Comparison of ENCODE assay signal across 8 cellular contexts in the genomic region with DNA sequence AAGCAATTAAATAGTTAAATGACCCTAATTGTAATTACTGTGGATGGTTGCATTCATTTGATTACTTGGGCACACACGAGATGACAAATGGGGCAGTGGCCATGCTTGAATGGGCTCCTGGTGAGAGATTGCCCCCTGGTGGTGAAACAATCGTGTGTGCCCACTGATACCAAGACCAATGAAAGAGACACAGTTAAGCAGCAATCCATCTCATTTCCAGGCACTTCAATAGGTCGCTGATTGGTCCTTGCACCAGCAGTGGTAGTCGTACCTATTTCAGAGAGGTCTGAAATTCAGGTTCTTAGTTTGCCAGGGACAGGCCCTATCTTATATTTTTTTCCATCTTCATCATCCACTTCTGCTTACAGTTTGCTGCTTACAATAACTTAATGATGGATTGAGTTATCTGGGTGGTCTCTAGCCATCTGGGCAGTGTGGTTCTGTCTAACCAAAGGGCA. TPM values are rescaled to one million over a fixed set of nuclear protein-coding genes. Genes with fewer than 3 reads are reported as not detected.
DNase-seq lines count a peak whose midpoint lies in the region; ATAC-seq, FAIRE-seq and TF ChIP-seq lines count a peak whose summit lies in the region.

No MANE protein-coding gene starts in this region.

- in situ Hi-C loops in ACHN (cut with HindIII; ENCODE audit: low pct_ligation_motif_present, low pct_unique_long_range_greater_than_20kb, low sequenced_read_pairs): no loop called here

- peak; percentile 93 for TF ChIP-seq CTCF in LNCAP (IDR thresholded peaks at IDR 0.05)
- TF ChIP-seq CTCF in fibroblast of villous mesenchyme (IDR thresholded peaks at IDR 0.05; ENCODE audit: insufficient read depth, low read depth, low read length): peak; percentile 90
- peak; percentile 96 for TF ChIP-seq CTCF in osteoblast (IDR thresholded peaks at IDR 0.05; ENCODE audit: extremely low read depth, low read depth, low read length)
- peak; percentile 88 for TF ChIP-seq CTCF in thoracic aorta (IDR thresholded peaks at IDR 0.05)

- H3K4me1 Mint-ChIP-seq in activated T-helper 17 cell treated with anti-CD3 and anti-CD28 coated beads, Interleukin-2, amount 50 U/mL, for 72 hours: peaks cover 7% of the 10 kb centered on the region

- H2AFZ ChIP-seq in osteoblast (ENCODE audit: low read length): no peak overlapping the region

- no peaks in the 10 kb centered on the region for H3K9me3 Mint-ChIP-seq in activated T-helper 17 cell treated with anti-CD3 and anti-CD28 coated beads, Interleukin-2, amount 50 U/mL, for 72 hours

- H3K4me1 ChIP-seq in osteoblast (ENCODE audit: insufficient read depth, low read length) (peaks cover 6% of the 10 kb centered on the region), thoracic aorta (ENCODE audit: control insufficient read depth in 1 of 2, low read depth in 2 of 2) (no peaks in the 10 kb centered on the region)

- H3K36me3 ChIP-seq in osteoblast (ENCODE audit: insufficient read depth, low read length): peaks cover 38% of the 10 kb centered on the region
- peaks cover 11% of the 10 kb centered on the region for H3K36me3 ChIP-seq in thoracic aorta

- H3K79me2 ChIP-seq in osteoblast (ENCODE audit: insufficient read depth, low read length): no peaks in the 10 kb centered on the region

- ATAC-seq in activated T-helper 17 cell treated with anti-CD3 and anti-CD28 coated beads, Interleukin-2, amount 50 U/mL, for 72 hours (replicated peaks): peak; percentile 97
- peak; percentile 75 for ATAC-seq in thoracic aorta (ENCODE audit: insufficient number of reproducible peaks, low FRiP score, low read depth)

- no peak overlapping the region for H3K27ac ChIP-seq in osteoblast (ENCODE audit: low read depth, low read length)
- H3K27ac ChIP-seq in thoracic aorta: no peak overlapping the region

- peak; percentile 91 for FAIRE-seq in GM18507 (lab: Jason Lieb, UNC)

- H3K36me3 Mint-ChIP-seq in activated T-helper 17 cell treated with anti-CD3 and anti-CD28 coated beads, Interleukin-2, amount 50 U/mL, for 72 hours (ENCODE audit: low read depth): peaks cover 85% of the 10 kb centered on the region

- no peaks in the 10 kb centered on the region for H4K20me1 ChIP-seq in osteoblast (ENCODE audit: insufficient read depth, low read length)

- H3K4me3 ChIP-seq in fibroblast of villous mesenchyme (ENCODE audit: low read depth, low read length) (no peak overlapping the region), osteoblast (ENCODE audit: insufficient read depth, low read length) (no peak overlapping the region), thoracic aorta (no peak overlapping the region)

- H3K27me3 ChIP-seq in osteoblast (ENCODE audit: insufficient read depth, low read length) (no peaks in the 10 kb centered on the region), thoracic aorta (replicated peaks; ENCODE audit: insufficient read depth) (no peaks in the 10 kb centered on the region)

- no peak overlapping the region for H3K4me2 ChIP-seq in osteoblast (ENCODE audit: insufficient read depth, low read length)

- no peak overlapping the region for H3K4me3 Mint-ChIP-seq in activated T-helper 17 cell treated with anti-CD3 and anti-CD28 coated beads, Interleukin-2, amount 50 U/mL, for 72 hours

- DNase-seq in ACHN: peak; percentile 79
- peak; percentile 58 for DNase-seq in GM18507 (ENCODE audit: extremely low spot score, insufficient read length, low read depth)
- peak; percentile 74 for DNase-seq in RPMI8226
- peak; percentile 85 for DNase-seq in fibroblast of villous mesenchyme (ENCODE audit: low read depth)
- peak; percentile 93 for DNase-seq in osteoblast (ENCODE audit: insufficient read length, low spot score, missing footprints)
- peak; percentile 53 for DNase-seq in thoracic aorta (ENCODE audit: low spot score)

- no peaks in the 10 kb centered on the region for H3K27me3 Mint-ChIP-seq in activated T-helper 17 cell treated with anti-CD3 and anti-CD28 coated beads, Interleukin-2, amount 50 U/mL, for 72 hours

- no peaks in the 10 kb centered on the region for H3K9me3 ChIP-seq in osteoblast (ENCODE audit: low read depth, low read length)
- no peaks in the 10 kb centered on the region for H3K9me3 ChIP-seq in thoracic aorta

- H3K27ac Mint-ChIP-seq in activated T-helper 17 cell treated with anti-CD3 and anti-CD28 coated beads, Interleukin-2, amount 50 U/mL, for 72 hours: peak overlapping the region; percentile 4

RNA-seq across cellular contexts. Expression of gene PCBD1, which starts 8.3 kb away (rescaled TPM):
- total RNA-seq in activated T-helper 17 cell treated with anti-CD3 and anti-CD28 coated beads, Interleukin-2, amount 50 U/mL, for 72 hours: 10 to 100 TPM; 36.3 to 47.4 TPM
- total RNA-seq in fibroblast of villous mesenchyme (24.2 and 26.8 TPM in 2 replicates), osteoblast (19.9 and 21.8 TPM in 2 replicates), thoracic aorta (10 to 100 TPM; 12.8 to 36.0 TPM)
